ENCODE assay signal across 2 cellular contexts in the genomic region with DNA sequence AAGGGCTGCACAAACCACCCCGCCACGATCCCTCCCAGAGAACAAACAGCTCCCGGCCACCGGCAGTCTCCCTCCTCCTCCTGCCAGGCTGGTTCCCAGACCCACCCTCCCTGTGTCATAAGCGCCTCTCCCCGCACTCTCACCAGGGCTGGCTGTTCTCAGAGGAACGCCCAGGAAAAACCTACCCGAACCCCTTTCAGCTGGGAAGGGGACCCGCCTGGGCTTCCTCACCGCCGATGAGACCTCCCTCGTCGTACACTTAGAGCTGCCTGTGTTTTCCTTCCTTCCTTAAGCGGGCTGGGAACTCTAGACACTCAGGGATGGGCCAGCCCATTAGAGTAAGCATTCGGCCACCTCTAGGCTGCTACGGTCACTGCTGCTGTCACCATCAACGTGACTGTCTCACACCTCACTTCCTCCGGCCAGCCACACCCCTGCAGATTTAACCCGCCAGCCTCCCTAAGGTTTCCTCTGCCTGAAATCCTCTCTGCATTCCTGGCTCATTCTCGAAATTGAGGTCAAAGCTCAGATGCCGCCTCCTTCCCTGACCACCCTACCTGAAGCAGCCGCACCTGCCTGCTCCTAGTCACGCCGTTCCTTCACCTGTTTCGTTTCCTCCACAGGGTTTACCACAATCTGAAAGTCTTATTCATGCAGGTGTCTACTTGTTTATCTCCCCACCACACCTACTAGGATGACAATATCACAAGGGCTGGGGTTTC.
TF ChIP-seq lines count a peak whose summit lies in the region.

No MANE protein-coding gene starts in this region.

TF ChIP-seq in endothelial cell of umbilical vein, 7 proteins besides CTCF, POLR2A, EP300 and RAD21 (continued from another document):
- TF ChIP-seq EZH2 (IDR thresholded peaks at IDR 0.05; ENCODE audit: borderline replicate concordance, low read depth, low read length, severe bottlenecking) (peak; percentile 51), FOS (IDR thresholded peaks at IDR 0.05; ENCODE audit: borderline replicate concordance, insufficient read depth, low read length) (no peak)
TF ChIP-seq in endothelial cell of umbilical vein: peak in this region for 1.

TF ChIP-seq in neural cell, 6 proteins besides CTCF, POLR2A, EP300 and RAD21 (continued from another document):
- TF ChIP-seq TAF1 (IDR thresholded peaks at IDR 0.05; ENCODE audit: low read depth) = no peak
- TF ChIP-seq, protein P1, sequence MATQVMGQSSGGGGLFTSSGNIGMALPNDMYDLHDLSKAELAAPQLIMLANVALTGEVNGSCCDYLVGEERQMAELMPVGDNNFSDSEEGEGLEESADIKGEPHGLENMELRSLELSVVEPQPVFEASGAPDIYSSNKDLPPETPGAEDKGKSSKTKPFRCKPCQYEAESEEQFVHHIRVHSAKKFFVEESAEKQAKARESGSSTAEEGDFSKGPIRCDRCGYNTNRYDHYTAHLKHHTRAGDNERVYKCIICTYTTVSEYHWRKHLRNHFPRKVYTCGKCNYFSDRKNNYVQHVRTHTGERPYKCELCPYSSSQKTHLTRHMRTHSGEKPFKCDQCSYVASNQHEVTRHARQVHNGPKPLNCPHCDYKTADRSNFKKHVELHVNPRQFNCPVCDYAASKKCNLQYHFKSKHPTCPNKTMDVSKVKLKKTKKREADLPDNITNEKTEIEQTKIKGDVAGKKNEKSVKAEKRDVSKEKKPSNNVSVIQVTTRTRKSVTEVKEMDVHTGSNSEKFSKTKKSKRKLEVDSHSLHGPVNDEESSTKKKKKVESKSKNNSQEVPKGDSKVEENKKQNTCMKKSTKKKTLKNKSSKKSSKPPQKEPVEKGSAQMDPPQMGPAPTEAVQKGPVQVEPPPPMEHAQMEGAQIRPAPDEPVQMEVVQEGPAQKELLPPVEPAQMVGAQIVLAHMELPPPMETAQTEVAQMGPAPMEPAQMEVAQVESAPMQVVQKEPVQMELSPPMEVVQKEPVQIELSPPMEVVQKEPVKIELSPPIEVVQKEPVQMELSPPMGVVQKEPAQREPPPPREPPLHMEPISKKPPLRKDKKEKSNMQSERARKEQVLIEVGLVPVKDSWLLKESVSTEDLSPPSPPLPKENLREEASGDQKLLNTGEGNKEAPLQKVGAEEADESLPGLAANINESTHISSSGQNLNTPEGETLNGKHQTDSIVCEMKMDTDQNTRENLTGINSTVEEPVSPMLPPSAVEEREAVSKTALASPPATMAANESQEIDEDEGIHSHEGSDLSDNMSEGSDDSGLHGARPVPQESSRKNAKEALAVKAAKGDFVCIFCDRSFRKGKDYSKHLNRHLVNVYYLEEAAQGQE (IDR thresholded peaks at IDR 0.05; ENCODE audit: borderline replicate concordance) = no peak
- no peak for TF ChIP-seq MXI1 (conservative IDR thresholded peaks at IDR 0.05; ENCODE audit: poor library complexity, severe bottlenecking)
- TF ChIP-seq SMC3 (conservative IDR thresholded peaks at IDR 0.05; ENCODE audit: poor library complexity) = no peak
